Comparison of ENCODE assay signal across 2 cellular contexts in the genomic region with DNA sequence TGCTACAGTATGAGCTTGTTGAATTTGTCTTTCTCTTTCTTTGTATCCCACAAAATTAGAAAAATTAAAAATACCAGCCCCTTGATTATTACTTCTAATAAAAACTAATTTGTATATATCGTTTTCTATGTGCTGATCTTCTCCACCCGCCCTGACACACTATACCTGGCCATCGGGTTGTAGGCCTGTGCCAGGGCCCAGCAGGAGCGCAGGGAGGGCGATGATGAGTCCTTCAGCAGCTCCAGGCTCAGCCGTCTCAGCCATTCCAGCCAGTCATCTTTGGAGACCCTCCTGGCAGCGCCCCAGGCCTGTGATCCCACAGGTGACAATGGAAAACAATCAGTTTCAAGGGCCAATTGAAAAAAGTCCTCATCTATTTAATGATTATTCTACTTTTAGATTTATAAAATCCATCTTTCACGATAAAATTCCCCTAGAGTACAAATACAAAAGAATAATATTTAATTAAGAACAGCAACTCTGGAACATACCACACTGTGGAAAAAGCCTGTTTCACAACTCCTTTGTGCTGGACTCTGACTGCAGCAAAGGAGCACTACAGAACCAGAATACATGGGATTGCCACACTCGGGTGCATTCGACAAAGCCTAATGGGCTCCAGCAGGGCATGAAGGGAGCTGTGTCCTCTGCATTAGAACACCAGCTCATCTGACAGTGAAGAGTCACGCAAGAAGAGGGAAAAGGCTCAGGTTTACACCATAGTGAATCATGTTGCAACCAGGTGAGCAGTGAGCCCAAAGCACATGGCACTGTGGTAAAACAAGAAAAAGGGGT.
TF ChIP-seq lines count a peak whose summit lies in the region.

No MANE protein-coding gene starts in this region.

TF ChIP-seq in liver, 16 proteins besides CTCF, POLR2A, EP300 and RAD21:
- no peak for TF ChIP-seq HNF4G (IDR thresholded peaks at IDR 0.05)
- peak; percentile 30 to 41 for TF ChIP-seq HNF4A (conservative IDR thresholded peaks at IDR 0.05)

TF ChIP-seq in HepG2, 621 proteins besides CTCF, POLR2A, EP300 and RAD21:
- TF ChIP-seq, protein P1, sequence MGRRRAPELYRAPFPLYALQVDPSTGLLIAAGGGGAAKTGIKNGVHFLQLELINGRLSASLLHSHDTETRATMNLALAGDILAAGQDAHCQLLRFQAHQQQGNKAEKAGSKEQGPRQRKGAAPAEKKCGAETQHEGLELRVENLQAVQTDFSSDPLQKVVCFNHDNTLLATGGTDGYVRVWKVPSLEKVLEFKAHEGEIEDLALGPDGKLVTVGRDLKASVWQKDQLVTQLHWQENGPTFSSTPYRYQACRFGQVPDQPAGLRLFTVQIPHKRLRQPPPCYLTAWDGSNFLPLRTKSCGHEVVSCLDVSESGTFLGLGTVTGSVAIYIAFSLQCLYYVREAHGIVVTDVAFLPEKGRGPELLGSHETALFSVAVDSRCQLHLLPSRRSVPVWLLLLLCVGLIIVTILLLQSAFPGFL (CRISPR knock-in tag; IDR thresholded peaks at IDR 0.05): no peak
- no peak for TF ChIP-seq AGO1 (IDR thresholded peaks at IDR 0.05; ENCODE audit: low read depth, low read length, poor library complexity, severe bottlenecking)
- TF ChIP-seq REL (CRISPR knock-in tag; conservative IDR thresholded peaks at IDR 0.05): no peak
- TF ChIP-seq ATF7 (IDR thresholded peaks at IDR 0.05): no peak
- TF ChIP-seq ATF7 (CRISPR knock-in tag; IDR thresholded peaks at IDR 0.05): no peak
- TF ChIP-seq, protein P2, sequence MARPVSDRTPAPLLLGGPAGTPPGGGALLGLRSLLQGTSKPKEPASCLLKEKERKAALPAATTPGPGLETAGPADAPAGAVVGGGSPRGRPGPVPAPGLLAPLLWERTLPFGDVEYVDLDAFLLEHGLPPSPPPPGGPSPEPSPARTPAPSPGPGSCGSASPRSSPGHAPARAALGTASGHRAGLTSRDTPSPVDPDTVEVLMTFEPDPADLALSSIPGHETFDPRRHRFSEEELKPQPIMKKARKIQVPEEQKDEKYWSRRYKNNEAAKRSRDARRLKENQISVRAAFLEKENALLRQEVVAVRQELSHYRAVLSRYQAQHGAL (CRISPR knock-in tag; IDR thresholded peaks at IDR 0.05; ENCODE audit: not compliant biosample characterization): no peak
- TF ChIP-seq PHF5A (CRISPR knock-in tag; IDR thresholded peaks at IDR 0.05; ENCODE audit: low read depth, unreplicated experiment): no peak
- no peak for TF ChIP-seq ZNF264 (CRISPR knock-in tag; IDR thresholded peaks at IDR 0.05)
